Comparison of ENCODE assay signal across 1 cellular context in genomic region chr20:63690898-63691710, GRCh38.
TF ChIP-seq lines count a peak whose summit lies in the region.

No MANE protein-coding gene starts in this region.

TF ChIP-seq in WTC11, 78 proteins besides CTCF, POLR2A, EP300 and RAD21:
- TF ChIP-seq STAT6 (CRISPR knock-in tag; conservative IDR thresholded peaks at IDR 0.05; ENCODE audit: low read depth) (no peak), ATF6 (CRISPR knock-in tag; IDR thresholded peaks at IDR 0.05) (no peak), ATF3 (CRISPR knock-in tag; conservative IDR thresholded peaks at IDR 0.05) (no peak), HMGA2 (CRISPR knock-in tag; IDR thresholded peaks at IDR 0.05) (no peak), CREB1 (CRISPR knock-in tag; IDR thresholded peaks at IDR 0.05) (no peak), FOXP4 (CRISPR knock-in tag; IDR thresholded peaks at IDR 0.05) (no peak), ETV6 (CRISPR knock-in tag; IDR thresholded peaks at IDR 0.05) (no peak), TP53 (CRISPR knock-in tag; IDR thresholded peaks at IDR 0.05) (no peak), FOXP1 (CRISPR knock-in tag; IDR thresholded peaks at IDR 0.05; ENCODE audit: borderline replicate concordance) (no peak), NFATC4 (CRISPR knock-in tag; IDR thresholded peaks at IDR 0.05) (no peak)
TF ChIP-seq in WTC11: peak in this region for 0.
